11 cellular contexts compared by ENCODE assay signal in the genomic region with DNA sequence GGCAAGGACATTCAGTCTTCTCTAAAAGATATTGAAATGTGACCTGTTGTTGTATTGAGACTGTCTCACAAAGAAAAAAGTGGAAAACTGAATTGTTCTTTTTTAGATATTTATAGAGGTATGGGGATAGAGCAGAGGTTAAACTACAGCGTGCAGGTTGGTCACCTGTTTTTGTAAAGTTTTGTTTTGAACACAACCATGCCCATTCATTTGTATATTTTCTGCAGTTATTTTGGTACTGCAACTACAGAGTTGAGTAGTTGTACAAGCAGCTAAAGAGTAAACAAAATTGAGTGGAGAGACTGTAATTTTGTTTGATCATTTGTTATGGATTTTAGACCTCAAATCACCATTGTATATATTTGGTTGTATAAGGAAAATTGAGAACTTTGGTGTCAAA. TPM values are rescaled to one million over a fixed set of nuclear protein-coding genes. Genes with fewer than 3 reads are reported as not detected.
DNase-seq lines count a peak whose midpoint lies in the region; ATAC-seq, FAIRE-seq and TF ChIP-seq lines count a peak whose summit lies in the region.
"Had no signal": no experiment of that assay in that cellular context is flagged by ENCODE, and none has a peak within 500 bp of the region (broad histone marks: within the 10 kb centered on the region; RNA-seq: fewer than 3 reads in every experiment).

No MANE protein-coding gene starts in this region.

- no peak overlapping the region for H3K4me3 ChIP-seq in upper lobe of right lung
- H3K4me3 ChIP-seq: ascending aorta had no signal

- no peaks in the 10 kb centered on the region for H3K4me1 ChIP-seq in upper lobe of right lung
- H3K4me1 ChIP-seq: ascending aorta had no signal

- TF ChIP-seq CTCF in upper lobe of right lung (IDR thresholded peaks at IDR 0.05): no peak

- ATAC-seq in GM18511 (IDR thresholded peaks at IDR 0.05; ENCODE audit: unreplicated experiment) (peak; percentile 92), GM19438 (IDR thresholded peaks at IDR 0.05; ENCODE audit: low read depth, unreplicated experiment) (peak; percentile 77), HG02852 (IDR thresholded peaks at IDR 0.05; ENCODE audit: unreplicated experiment) (peak; percentile 90), HG03565 (IDR thresholded peaks at IDR 0.05; ENCODE audit: unreplicated experiment) (peak; percentile 90), upper lobe of right lung (no peak)

- intact Hi-C loops in upper lobe of right lung (cut with DNase I): no loop called here

- FAIRE-seq in HTR-8/SVneo (lab: Jason Lieb, UNC): no peak

- H3K27me3 ChIP-seq in upper lobe of right lung: no peaks in the 10 kb centered on the region
- H3K27me3 ChIP-seq: ascending aorta had no signal

- H3K36me3 ChIP-seq in upper lobe of right lung: peaks cover 36% of the 10 kb centered on the region

- H3K9me3 ChIP-seq in upper lobe of right lung: no peaks in the 10 kb centered on the region
- H3K9me3 ChIP-seq: ascending aorta had no signal

- DNase-seq in HTR-8/SVneo (ENCODE audit: insufficient read length, low spot score) (no peak), NCI-H524 (lab: John Stamatoyannopoulos, UW) (no peak), upper lobe of right lung (no peak), CD1c-positive myeloid dendritic cell (ENCODE audit: extremely low spot score) (no peak)
- DNase-seq: NCI-H774 had no signal

- no peak overlapping the region for H3K27ac ChIP-seq in upper lobe of right lung
- H3K27ac ChIP-seq: ascending aorta, HL-60 had no signal

RNA-seq across cellular contexts. Expression of a gene that starts 11.3 kb away (rescaled TPM):
- 21.3 TPM for total RNA-seq in upper lobe of right lung

RNA-seq across cellular contexts. Expression of a gene that starts 46.1 kb away (rescaled TPM):
- 23.9 TPM for total RNA-seq in upper lobe of right lung
